ENCODE assay signal across 18 cellular contexts in the genomic region with DNA sequence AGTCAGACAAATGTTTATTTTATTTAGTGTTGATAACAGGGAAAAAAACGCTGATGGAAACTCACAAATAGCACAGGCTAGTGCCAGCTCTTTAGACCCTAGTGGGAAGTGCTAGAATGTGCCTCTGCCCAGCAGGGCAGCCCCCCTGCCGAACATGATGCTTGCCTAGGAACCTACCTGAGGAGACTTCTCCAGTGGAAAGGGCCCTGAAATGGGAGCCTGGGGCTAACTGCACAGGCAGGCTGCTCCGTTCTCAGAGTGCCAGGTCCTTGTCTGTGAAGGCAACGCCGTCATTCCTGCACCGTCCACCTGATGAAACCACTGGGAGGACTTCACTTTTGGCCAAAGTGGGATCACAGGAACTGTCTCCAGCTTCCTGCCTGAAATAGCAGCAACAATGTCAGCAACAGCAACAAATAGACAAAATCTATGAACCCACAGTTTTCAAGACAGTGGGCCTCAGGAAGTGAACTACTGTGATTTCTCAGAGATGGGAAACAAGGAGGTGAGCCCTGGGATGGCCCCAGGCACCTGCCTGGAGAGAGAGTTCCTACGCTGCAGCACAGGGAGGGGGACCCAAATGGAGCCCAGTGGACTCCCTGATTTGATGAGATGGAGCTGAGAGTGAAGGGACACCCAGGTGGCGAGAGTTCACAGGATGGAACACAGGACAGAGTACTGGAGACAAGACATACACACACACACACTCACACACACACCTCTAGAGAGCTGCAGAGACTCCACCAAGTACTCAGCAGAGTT.
"Had no signal": no experiment of that assay in that cellular context is flagged by ENCODE, and none has a peak within 500 bp of the region (broad histone marks: within the 10 kb centered on the region; RNA-seq: fewer than 3 reads in every experiment).

No MANE protein-coding gene starts in this region.

- H3K27ac ChIP-seq: heart right ventricle, neutrophil, spleen, suprapubic skin, upper lobe of left lung had no signal

- H3K27me3 ChIP-seq: heart right ventricle, spleen, suprapubic skin, upper lobe of left lung had no signal

- H3K4me3 Mint-ChIP-seq: activated B cell treated with CpG ODN at 0.5 μM for 24 hours; activated naive CD4-positive, alpha-beta T cell treated with anti-CD3 and anti-CD28 coated beads, Interleukin-2, amount 50 U/mL, for 24 hours; T-helper 1 cell treated with Interleukin-12 subunit alpha and Interleukin-12 subunit beta and Interleukin-4 antibody, amounts not matched to agents 30 μg/mL and 1 μg/mL, for 36 hours had no signal

- DNase-seq: activated B cell treated with CpG ODN at 0.5 μM for 24 hours; activated CD4-positive, alpha-beta T cell treated with anti-CD3 and anti-CD28 coated beads, Interleukin-2, amount 50 U/mL, for 1 hour; activated effector memory CD4-positive, alpha-beta T cell treated with Interleukin-2 at 50 U/mL for 16 hours; heart right ventricle; mesendoderm; right cardiac atrium; spleen; stimulated activated CD4-positive, alpha-beta T cell treated with anti-CD3 and anti-CD28 coated beads, Interleukin-1b, Interleukin-23, amount 100 ng/mL, for 48 hours; stimulated activated naive CD4-positive, alpha-beta T cell treated with Interleukin-2 at 50 U/mL for 16 hours; upper lobe of left lung had no signal

- H3K27ac Mint-ChIP-seq: activated B cell treated with CpG ODN at 0.5 μM for 24 hours; progenitor cell of endocrine pancreas; T-helper 1 cell treated with Interleukin-12 subunit alpha and Interleukin-12 subunit beta and Interleukin-4 antibody, amounts not matched to agents 30 μg/mL and 1 μg/mL, for 36 hours had no signal

- H3K36me3 Mint-ChIP-seq: activated naive CD4-positive, alpha-beta T cell treated with anti-CD3 and anti-CD28 coated beads, Interleukin-2, amount 50 U/mL, for 24 hours had no signal

- H3K4me3 ChIP-seq: heart right ventricle, spleen, suprapubic skin, upper lobe of left lung had no signal

- H3K4me1 Mint-ChIP-seq: activated B cell treated with CpG ODN at 0.5 μM for 24 hours; activated naive CD4-positive, alpha-beta T cell treated with anti-CD3 and anti-CD28 coated beads, Interleukin-2, amount 50 U/mL, for 24 hours had no signal

- H3K9me3 Mint-ChIP-seq: activated B cell treated with CpG ODN at 0.5 μM for 24 hours; activated naive CD4-positive, alpha-beta T cell treated with anti-CD3 and anti-CD28 coated beads, Interleukin-2, amount 50 U/mL, for 24 hours; T-helper 1 cell treated with Interleukin-12 subunit alpha and Interleukin-12 subunit beta and Interleukin-4 antibody, amounts not matched to agents 30 μg/mL and 1 μg/mL, for 36 hours had no signal

- FAIRE-seq: endothelial cell of umbilical vein, frontal cortex, keratinocyte had no signal

- ATAC-seq: heart right ventricle, right cardiac atrium had no signal

- H3K9me3 ChIP-seq: heart right ventricle, neutrophil, spleen, suprapubic skin, upper lobe of left lung had no signal

- H3K36me3 ChIP-seq: heart right ventricle, neutrophil, spleen, suprapubic skin, upper lobe of left lung had no signal
